12 cellular contexts compared by ENCODE assay signal in the genomic region with DNA sequence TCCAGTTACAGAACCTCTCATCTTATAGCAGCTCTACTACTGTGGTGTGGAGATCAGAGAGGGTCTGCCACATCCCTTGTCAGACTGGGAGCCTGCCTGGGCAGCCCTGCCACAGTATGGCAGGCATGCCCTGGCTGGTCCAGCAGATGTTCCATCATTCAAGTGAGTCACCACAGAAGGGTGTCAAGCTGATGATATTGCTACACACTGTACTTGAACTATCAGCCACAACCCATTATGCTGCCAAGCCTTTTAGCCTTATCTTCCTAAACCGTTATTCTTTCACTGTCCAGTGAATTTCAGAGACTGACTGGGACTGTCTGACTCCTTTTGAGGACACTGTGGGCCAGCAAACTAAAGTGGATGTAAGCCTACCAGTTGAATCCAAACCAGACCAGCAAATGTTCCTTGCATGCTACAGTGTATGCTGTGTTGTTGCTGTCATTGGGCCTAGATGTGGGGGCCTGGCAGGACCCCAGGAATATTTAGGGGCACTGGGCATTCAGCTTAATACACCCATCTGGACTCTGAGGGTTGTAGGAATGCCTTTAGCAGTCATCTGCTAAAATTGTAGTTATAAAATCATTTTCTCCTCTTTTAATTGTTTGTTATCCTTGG.
DNase-seq lines count a peak whose midpoint lies in the region; ATAC-seq and TF ChIP-seq lines count a peak whose summit lies in the region.
"Had no signal": no experiment of that assay in that cellular context is flagged by ENCODE, and none has a peak within 500 bp of the region (broad histone marks: within the 10 kb centered on the region; RNA-seq: fewer than 3 reads in every experiment).

No MANE protein-coding gene starts in this region.

- H3K9ac ChIP-seq in fibroblast of lung (ENCODE audit: insufficient read depth, low read length) (no peak overlapping the region), skeletal muscle tissue (ENCODE audit: low read depth in 1 of 3, low read length in 3 of 3) (no peak overlapping the region)

- no peak overlapping the region for H2AFZ ChIP-seq in fibroblast of lung (ENCODE audit: low read length)

- H3K27me3 ChIP-seq in fibroblast of lung (ENCODE audit: control insufficient read depth, insufficient read depth, low read length) (no peaks in the 10 kb centered on the region), skeletal muscle tissue (ENCODE audit: control insufficient read depth in 3 of 3, insufficient read depth in 3 of 3, low read length in 3 of 3) (no peaks in the 10 kb centered on the region)
- H3K27me3 ChIP-seq in CD4-positive, alpha-beta T cell (ENCODE audit: control insufficient read depth, insufficient read depth, low read length): no peaks in the 10 kb centered on the region
- H3K27me3 ChIP-seq: neutrophil had no signal

- POLR2A ChIA-PET in CD4-positive, alpha-beta T cell (lab: Charles Lee): no interaction called here

- H3K4me2 ChIP-seq in fibroblast of lung (ENCODE audit: extremely low read depth, insufficient read depth, low read length): no peak overlapping the region

- H3K4me3 ChIP-seq in fibroblast of lung (replicated peaks in 1 of 4; ENCODE audit: control extremely low read depth in 1 of 4, insufficient read depth in 1 of 4, low read depth in 3 of 4, low read length in 4 of 4) (no peak overlapping the region), skeletal muscle tissue (ENCODE audit: low read length in 3 of 3) (no peak overlapping the region)

- H3K27ac ChIP-seq in fibroblast of lung (ENCODE audit: insufficient read depth, low read length) (no peak overlapping the region), skeletal muscle tissue (ENCODE audit: low read depth, low read length) (peak overlapping the region; percentile 53)
- H3K27ac ChIP-seq in CD4-positive, alpha-beta T cell (ENCODE audit: low read depth, low read length): no peak overlapping the region
- H3K27ac ChIP-seq: neutrophil had no signal

- H3K79me2 ChIP-seq in fibroblast of lung (ENCODE audit: control insufficient read depth, insufficient read depth, low read length): no peaks in the 10 kb centered on the region

- H3K27ac Mint-ChIP-seq in CD4-positive, alpha-beta T cell: no peak overlapping the region

- peaks cover 7% of the 10 kb centered on the region for H3K4me1 ChIP-seq in fibroblast of lung (ENCODE audit: control insufficient read depth, extremely low read depth, insufficient read depth, low read length)
- H3K4me1 ChIP-seq in skeletal muscle tissue (ENCODE audit: control insufficient read depth in 3 of 3, insufficient read depth in 3 of 3, low read length in 3 of 3): peaks cover 10 to 31% (median 18%) of the 10 kb centered on the region in 3 donors

- DNase-seq in DMS53 (lab: John Stamatoyannopoulos, UW): peak; percentile 34
- DNase-seq in DMS53 treated with DMSO at 0.1 percent for 48 hours (lab: John Stamatoyannopoulos, UW; ENCODE audit: unreplicated experiment): no peak
- DNase-seq in NCI-H510A treated with DMSO at 0.1 percent for 48 hours (lab: John Stamatoyannopoulos, UW): peak; percentile 53
- DNase-seq in fibroblast of lung (ENCODE audit: low read depth in 2 of 2): peak; percentile 93 to 94
- no peak for DNase-seq in CD4-positive, alpha-beta T cell
- DNase-seq in NCI-H2081 (lab: John Stamatoyannopoulos, UW): no peak
- no peak for DNase-seq in NCI-H1092 (lab: John Stamatoyannopoulos, UW)
- DNase-seq: 8988T; activated CD4-positive, CD25-positive, alpha-beta regulatory T cell treated with anti-CD3 and anti-CD28 coated beads, Interleukin-2, amount 50 U/mL, for 72 hours; Kasumi-1 had no signal

- H3K9me3 ChIP-seq in fibroblast of lung (ENCODE audit: control insufficient read depth, insufficient read depth, low read depth, low read length) (no peaks in the 10 kb centered on the region), skeletal muscle tissue (ENCODE audit: control insufficient read depth in 3 of 3, low read length in 3 of 3) (no peaks in the 10 kb centered on the region)
- H3K9me3 ChIP-seq in CD4-positive, alpha-beta T cell (ENCODE audit: control insufficient read depth, low read length): peaks cover 7% of the 10 kb centered on the region
- H3K9me3 ChIP-seq: neutrophil had no signal

- intact Hi-C loops in CD4-positive, alpha-beta T cell (cut with DNase I, micrococcal nuclease): no loop called here

- TF ChIP-seq CTCF in fibroblast of lung (conservative IDR thresholded peaks at IDR 0.05 in 1 of 2, IDR thresholded peaks at IDR 0.05 in 1 of 2; ENCODE audit: low read depth in 1 of 2, low read length in 2 of 2): no peak
- TF ChIP-seq CTCF in CD4-positive, alpha-beta T cell (IDR thresholded peaks at IDR 0.05): no peak

- no peaks in the 10 kb centered on the region for H3K4me1 Mint-ChIP-seq in CD4-positive, alpha-beta T cell (ENCODE audit: low read depth)

- H3K9me3 Mint-ChIP-seq in CD4-positive, alpha-beta T cell: peaks cover 7% of the 10 kb centered on the region

- H4K20me1 ChIP-seq in fibroblast of lung (ENCODE audit: control insufficient read depth, extremely low read depth, insufficient read depth, low read length): no peaks in the 10 kb centered on the region

- CTCF ChIA-PET in CD4-positive, alpha-beta T cell (lab: Charles Lee): no interaction called here

- ATAC-seq in CD4-positive, alpha-beta T cell (ENCODE audit: poor library complexity): no peak

- no peaks in the 10 kb centered on the region for H3K36me3 ChIP-seq in fibroblast of lung (ENCODE audit: control insufficient read depth, insufficient read depth, low read length)
- H3K36me3 ChIP-seq in skeletal muscle tissue (ENCODE audit: control insufficient read depth in 3 of 3, insufficient read depth in 3 of 3, low read length in 3 of 3): no peaks in the 10 kb centered on the region
- H3K36me3 ChIP-seq: neutrophil had no signal

- peaks cover 9% of the 10 kb centered on the region for H3K36me3 Mint-ChIP-seq in CD4-positive, alpha-beta T cell (ENCODE audit: low read depth)

- H3K4me3 Mint-ChIP-seq in CD4-positive, alpha-beta T cell: no peak overlapping the region

- H3K27me3 Mint-ChIP-seq in CD4-positive, alpha-beta T cell: no peaks in the 10 kb centered on the region

Comparison
In these comparisons a context has a peak if more than half of its experiments do, and no peak if none do; other contexts are left out.
1. DNase-seq: peak in DMS53 (single experiment), NCI-H510A treated with DMSO at 0.1 percent for 48 hours (single experiment) and fibroblast of lung (2 of 2); none in DMS53 treated with DMSO at 0.1 percent for 48 hours (single experiment), CD4-positive, alpha-beta T cell (0 of 10), NCI-H2081 (0 of 2) and NCI-H1092 (single experiment).